Comparison of ENCODE assay signal across 2 cellular contexts in the genomic region with DNA sequence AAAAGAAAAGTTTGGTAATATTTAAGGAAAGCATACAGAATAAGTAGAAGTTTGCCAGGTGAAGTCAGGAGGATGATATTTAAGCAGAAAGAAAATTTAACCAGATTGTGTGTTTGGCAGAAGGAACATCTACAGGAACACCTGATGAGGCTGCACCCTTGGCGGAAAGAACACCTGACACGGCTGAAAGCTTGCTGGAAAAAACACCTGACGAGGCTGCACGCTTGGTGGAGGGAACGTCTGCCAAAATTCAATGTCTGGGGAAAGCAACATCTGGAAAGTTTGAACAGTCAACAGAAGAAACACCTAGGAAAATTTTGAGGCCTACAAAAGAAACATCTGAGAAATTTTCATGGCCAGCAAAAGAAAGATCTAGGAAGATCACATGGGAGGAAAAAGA. TPM values are rescaled to one million over a fixed set of nuclear protein-coding genes. Genes with fewer than 3 reads are reported as not detected.
"Had no signal": no experiment of that assay in that cellular context is flagged by ENCODE, and none has a peak within 500 bp of the region (broad histone marks: within the 10 kb centered on the region; RNA-seq: fewer than 3 reads in every experiment).

No MANE protein-coding gene starts in this region.

RNA-seq across cellular contexts. Expression of gene ANKRD30B, which starts 15.6 kb away (rescaled TPM):
- polyA plus RNA-seq: aorta, cardiac muscle cell had no signal
